In the genomic region with DNA sequence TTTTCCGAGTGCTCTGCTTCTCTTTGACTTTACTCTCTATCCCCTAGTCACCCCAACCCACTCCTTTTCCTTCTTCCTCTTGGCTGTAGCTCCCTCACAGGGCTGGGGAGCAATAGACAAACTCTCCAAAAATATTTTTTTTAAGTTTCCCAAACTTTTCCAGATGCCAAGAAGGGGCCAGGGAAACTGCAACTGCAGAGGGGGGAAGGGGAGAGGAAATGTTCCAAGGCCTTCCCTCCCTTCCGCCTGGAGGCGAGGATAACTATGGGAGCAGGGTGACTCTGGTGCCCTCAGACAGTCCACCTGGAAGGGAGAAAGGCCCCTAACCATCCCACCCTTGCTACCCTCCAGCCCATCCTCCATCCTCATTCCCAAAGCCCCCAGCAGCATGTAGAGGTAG, we compare ENCODE assay signal across 12 cellular contexts. TPM values are rescaled to one million over a fixed set of nuclear protein-coding genes. Genes with fewer than 3 reads are reported as not detected.
DNase-seq lines count a peak whose midpoint lies in the region; ATAC-seq and TF ChIP-seq lines count a peak whose summit lies in the region.
"Had no signal": no experiment of that assay in that cellular context is flagged by ENCODE, and none has a peak within 500 bp of the region (broad histone marks: within the 10 kb centered on the region; RNA-seq: fewer than 3 reads in every experiment).

No MANE protein-coding gene starts in this region.

- peaks cover 3% of the 10 kb centered on the region; the same call in 1 of the 2 replicates for H3F3A ChIP-seq in GM23338 (replicated peaks; ENCODE audit: low read depth)

- no peak for ATAC-seq in GM23338
- ATAC-seq: K562; stimulated activated naive CD8-positive, alpha-beta T cell treated with anti-CD3 and anti-CD28 coated beads, Interleukin-15, Interleukin-2, amounts not matched to agents 100 U/mL and 50 U/mL, for 24 hours had no signal

- H3K27ac ChIP-seq in GM23338 (ENCODE audit: low read depth) = no peak overlapping the region
- H3K27ac ChIP-seq in caudate nucleus (ENCODE audit: low read depth, low read length) = peak overlapping the region; percentile 91
- peak overlapping the region; percentile 53 to 57 for H3K27ac ChIP-seq in liver (ENCODE audit: low read depth in 1 of 2, low read length in 2 of 2)
- H3K27ac ChIP-seq in stomach smooth muscle (ENCODE audit: low read length) = peak overlapping the region; percentile 95

- no peaks in the 10 kb centered on the region for H3K9me2 ChIP-seq in GM23338 (ENCODE audit: insufficient read depth)

- H3K27me3 ChIP-seq in GM23338 (ENCODE audit: insufficient read depth) (peaks cover 100% of the 10 kb centered on the region), liver (ENCODE audit: control insufficient read depth in 4 of 4, insufficient read depth in 4 of 4, low read length in 3 of 4) (no peaks in the 10 kb centered on the region), stomach smooth muscle (ENCODE audit: control insufficient read depth in 1 of 2, insufficient read depth in 2 of 2, low read length in 2 of 2) (no peaks in the 10 kb centered on the region)

- H3K9ac ChIP-seq in liver (ENCODE audit: low read depth in 1 of 2, low read length in 2 of 2) (no peak overlapping the region), stomach smooth muscle (ENCODE audit: low read length in 2 of 2) (peak overlapping the region in 1 of 2 donors; percentile 53)

- peaks cover 4% of the 10 kb centered on the region; the same call in 1 of the 2 replicates for H4K20me1 ChIP-seq in GM23338 (replicated peaks; ENCODE audit: insufficient read depth)

- H3K27ac Mint-ChIP-seq in GM23338 = no peak overlapping the region

- no peaks in the 10 kb centered on the region for H3K36me3 ChIP-seq in GM23338 (ENCODE audit: insufficient read depth)
- H3K36me3 ChIP-seq in liver (ENCODE audit: control insufficient read depth in 4 of 4, insufficient read depth in 3 of 4, low read depth in 1 of 4, low read length in 3 of 4) = no peaks in the 10 kb centered on the region
- no peaks in the 10 kb centered on the region for H3K36me3 ChIP-seq in stomach smooth muscle (ENCODE audit: control insufficient read depth in 2 of 2, insufficient read depth in 2 of 2, low read length in 2 of 2)

- 74% methylated on average over 3 of the region's 3 CpGs for WGBS in liver

- H3K9me3 ChIP-seq in liver (ENCODE audit: control insufficient read depth in 4 of 4, low read length in 3 of 4) = no peaks in the 10 kb centered on the region
- no peaks in the 10 kb centered on the region for H3K9me3 ChIP-seq in stomach smooth muscle (ENCODE audit: control insufficient read depth in 2 of 2, low read length in 2 of 2)

- H3K79me2 ChIP-seq in GM23338 (replicated peaks; ENCODE audit: insufficient read depth) = no peaks in the 10 kb centered on the region

- peaks cover 96% of the 10 kb centered on the region for H3K27me3 Mint-ChIP-seq in GM23338 (ENCODE audit: insufficient read depth, low read depth, poor library complexity)

- H3K4me2 ChIP-seq in GM23338 = peak overlapping the region; percentile 94; the same call in 1 of the 2 replicates

- no peak overlapping the region for H3K4me3 Mint-ChIP-seq in GM23338

- H2AFZ ChIP-seq in GM23338 = no peak overlapping the region

- no peak overlapping the region for H3K4me3 ChIP-seq in GM23338
- no peak overlapping the region for H3K4me3 ChIP-seq in liver (ENCODE audit: low read depth in 1 of 3, low read length in 3 of 3)
- peak overlapping the region in 1 of 2 donors; percentile 57 for H3K4me3 ChIP-seq in stomach smooth muscle (ENCODE audit: low read length in 2 of 2)
- H3K4me3 ChIP-seq: K562 had no signal

- no peaks in the 10 kb centered on the region; the same call in 2 of the 3 replicates for H3K9me3 Mint-ChIP-seq in GM23338

- TF ChIP-seq RAD21 in liver (IDR thresholded peaks at IDR 0.05) = no peak

- TF ChIP-seq CTCF in GM23338 (conservative IDR thresholded peaks at IDR 0.05; ENCODE audit: low read depth in 2 of 2) = no peak
- TF ChIP-seq CTCF in liver (IDR thresholded peaks at IDR 0.05; ENCODE audit: low read depth, low read length, missing input control) = no peak

- peaks cover 45% of the 10 kb centered on the region for H3K4me1 Mint-ChIP-seq in GM23338

- H3K36me3 Mint-ChIP-seq in GM23338 (ENCODE audit: low read depth) = no peaks in the 10 kb centered on the region

- H3K4me1 ChIP-seq in GM23338 (ENCODE audit: insufficient read depth) = peaks cover 57% of the 10 kb centered on the region
- H3K4me1 ChIP-seq in liver (ENCODE audit: control insufficient read depth in 4 of 4, insufficient read depth in 4 of 4, low read length in 3 of 4) = peaks cover 5 to 61% (median 32%) of the 10 kb centered on the region in 4 donors
- H3K4me1 ChIP-seq in stomach smooth muscle (ENCODE audit: control insufficient read depth, insufficient read depth, low read length) = peaks cover 83% of the 10 kb centered on the region

- DNase-seq in GM23338 (ENCODE audit: low spot score) = no peak
- no peak for DNase-seq in caudate nucleus (lab: John Stamatoyannopoulos, UW)
- DNase-seq in stimulated activated CD4-positive, alpha-beta T cell treated with anti-CD3 and anti-CD28 coated beads, Interleukin-2, amount 100 ng/mL, for 48 hours = no peak
- DNase-seq in cortex of kidney (lab: John Stamatoyannopoulos, UW) = no peak
- no peak for DNase-seq in T-helper 9 cell
- no peak for DNase-seq in T-helper 1 cell
- DNase-seq: midbrain; NCI-H345; stimulated activated naive CD8-positive, alpha-beta T cell treated with anti-CD3 and anti-CD28 coated beads, Interleukin-15, Interleukin-2, amounts not matched to agents 100 U/mL and 50 U/mL, for 24 hours had no signal

TF ChIP-seq in GM23338, 12 proteins besides CTCF, POLR2A, EP300 and RAD21 (continues in another document):
- no peak for TF ChIP-seq POLR2AphosphoS5 (IDR thresholded peaks at IDR 0.05; ENCODE audit: low read depth)

TF ChIP-seq in liver, 16 proteins besides CTCF, POLR2A, EP300 and RAD21 (continues in another document):
- TF ChIP-seq EGR1 (IDR thresholded peaks at IDR 0.05; ENCODE audit: low read depth in 2 of 2) (no peak), FOXA1 (IDR thresholded peaks at IDR 0.05) (no peak), REST (IDR thresholded peaks at IDR 0.05) (no peak), FOXA2 (IDR thresholded peaks at IDR 0.05) (no peak), SP1 (IDR thresholded peaks at IDR 0.05) (no peak), NR2F2 (IDR thresholded peaks at IDR 0.05) (no peak), JUND (IDR thresholded peaks at IDR 0.05) (no peak), MAX (IDR thresholded peaks at IDR 0.05) (no peak), HNF4A (conservative IDR thresholded peaks at IDR 0.05) (no peak)
- TF ChIP-seq, protein P1, sequence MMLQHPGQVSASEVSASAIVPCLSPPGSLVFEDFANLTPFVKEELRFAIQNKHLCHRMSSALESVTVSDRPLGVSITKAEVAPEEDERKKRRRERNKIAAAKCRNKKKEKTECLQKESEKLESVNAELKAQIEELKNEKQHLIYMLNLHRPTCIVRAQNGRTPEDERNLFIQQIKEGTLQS (IDR thresholded peaks at IDR 0.05) = no peak
- TF ChIP-seq, protein P2, sequence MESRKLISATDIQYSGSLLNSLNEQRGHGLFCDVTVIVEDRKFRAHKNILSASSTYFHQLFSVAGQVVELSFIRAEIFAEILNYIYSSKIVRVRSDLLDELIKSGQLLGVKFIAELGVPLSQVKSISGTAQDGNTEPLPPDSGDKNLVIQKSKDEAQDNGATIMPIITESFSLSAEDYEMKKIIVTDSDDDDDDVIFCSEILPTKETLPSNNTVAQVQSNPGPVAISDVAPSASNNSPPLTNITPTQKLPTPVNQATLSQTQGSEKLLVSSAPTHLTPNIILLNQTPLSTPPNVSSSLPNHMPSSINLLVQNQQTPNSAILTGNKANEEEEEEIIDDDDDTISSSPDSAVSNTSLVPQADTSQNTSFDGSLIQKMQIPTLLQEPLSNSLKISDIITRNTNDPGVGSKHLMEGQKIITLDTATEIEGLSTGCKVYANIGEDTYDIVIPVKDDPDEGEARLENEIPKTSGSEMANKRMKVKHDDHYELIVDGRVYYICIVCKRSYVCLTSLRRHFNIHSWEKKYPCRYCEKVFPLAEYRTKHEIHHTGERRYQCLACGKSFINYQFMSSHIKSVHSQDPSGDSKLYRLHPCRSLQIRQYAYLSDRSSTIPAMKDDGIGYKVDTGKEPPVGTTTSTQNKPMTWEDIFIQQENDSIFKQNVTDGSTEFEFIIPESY (IDR thresholded peaks at IDR 0.05) = no peak

RNA-seq across cellular contexts. Expression of gene LYL1, which starts 49.4 kb away (rescaled TPM):
- total RNA-seq in GM23338 (2014; rRNA removed; shearing (Covaris generic)) = 0.47 and 2.2 TPM in 2 replicates
- polyA plus RNA-seq in GM23338 (2016; fragmentation: Nextera tagmentation; extraction: Ambion mirVana) (0.77 and 1.2 TPM in 2 replicates), liver (1 to 10 TPM in 1 of 2 donors, under 1 TPM in 1; 0.35 to 2.6 TPM)
- 10 to 100 TPM in 1 of 2 donors, 1 to 10 TPM in 1; 2.0 to 69.7 TPM for total RNA-seq in liver

RNA-seq across cellular contexts. Expression of gene NFIX, which starts 58.0 kb away (rescaled TPM):
- 0.14 and 1.2 TPM in 2 replicates for total RNA-seq in GM23338 (2014; rRNA removed; shearing (Covaris generic))
- 0.06 and 0.31 TPM in 2 replicates for polyA plus RNA-seq in GM23338 (2016; fragmentation: Nextera tagmentation; extraction: Ambion mirVana)
- total RNA-seq in liver = 10 to 100 TPM; 10.3 to 18.4 TPM
- polyA plus RNA-seq in liver = 10 to 100 TPM in 1 of 2 donors, 1 to 10 TPM in 1; 3.3 to 14.8 TPM
